1 cellular context compared by ENCODE assay signal in genomic region chr6:168332020-168332419, GRCh38.
TF ChIP-seq lines count a peak whose summit lies in the region.

No MANE protein-coding gene starts in this region.

TF ChIP-seq in H1, 55 proteins besides CTCF, POLR2A, EP300 and RAD21:
- TF ChIP-seq KDM1A (IDR thresholded peaks at IDR 0.05; ENCODE audit: borderline replicate concordance, low read length): no peak
- no peak for TF ChIP-seq JUND (IDR thresholded peaks at IDR 0.05; ENCODE audit: low read length)
- no peak for TF ChIP-seq SP4 (IDR thresholded peaks at IDR 0.05; ENCODE audit: low read length)
- TF ChIP-seq KDM4A (IDR thresholded peaks at IDR 0.05; ENCODE audit: low read depth, low read length, severe bottlenecking): no peak
- TF ChIP-seq MAX (IDR thresholded peaks at IDR 0.05): peak; percentile 81
- peak; percentile 98 for TF ChIP-seq CEBPB (IDR thresholded peaks at IDR 0.05; ENCODE audit: low read depth, low read length)
- TF ChIP-seq NRF1 (IDR thresholded peaks at IDR 0.05; ENCODE audit: low read depth, low read length): no peak
- no peak for TF ChIP-seq HDAC2 (IDR thresholded peaks at IDR 0.05; ENCODE audit: borderline replicate concordance in 1 of 2, low read depth in 2 of 2, low read length in 2 of 2)
- 0 out of 2 replicates have a peak, but pooled peaks have one; percentile 27 for TF ChIP-seq TBP (IDR thresholded peaks at IDR 0.05; ENCODE audit: low read depth, low read length)
- TF ChIP-seq GABPA (IDR thresholded peaks at IDR 0.05; ENCODE audit: borderline replicate concordance, insufficient read depth, low read length): no peak
- no peak for TF ChIP-seq RBBP5 (IDR thresholded peaks at IDR 0.05; ENCODE audit: borderline replicate concordance, low read depth, low read length)
- TF ChIP-seq FOSL1 (IDR thresholded peaks at IDR 0.05; ENCODE audit: insufficient read depth, low read depth, low read length): no peak
- 0 out of 2 replicates have a peak, but pooled peaks have one; percentile 61 for TF ChIP-seq YY1 (IDR thresholded peaks at IDR 0.05; ENCODE audit: low read depth, low read length)
- TF ChIP-seq TEAD4 (IDR thresholded peaks at IDR 0.05; ENCODE audit: low read depth, low read length): no peak
- TF ChIP-seq USF2 (IDR thresholded peaks at IDR 0.05; ENCODE audit: low read length): peak; percentile 82
- TF ChIP-seq TAF7 (optimal IDR thresholded peaks at IDR 0.05; ENCODE audit: borderline replicate concordance, low read depth, low read length): no peak
- TF ChIP-seq HDAC6 (IDR thresholded peaks at IDR 0.05; ENCODE audit: low read depth, low read length): no peak
- TF ChIP-seq KDM5A (IDR thresholded peaks at IDR 0.05; ENCODE audit: low read length): no peak
- TF ChIP-seq CHD1 (IDR thresholded peaks at IDR 0.05; ENCODE audit: low read depth, low read length): no peak
- peak; percentile 41 to 71; a peak in 1 of 4 replicates for TF ChIP-seq SIN3A (conservative IDR thresholded peaks at IDR 0.05 in 1 of 2, IDR thresholded peaks at IDR 0.05 in 1 of 2; ENCODE audit: low read depth in 1 of 2, low read length in 2 of 2)
- TF ChIP-seq SP1 (IDR thresholded peaks at IDR 0.05; ENCODE audit: low read depth, low read length): 0 out of 2 replicates have a peak, but pooled peaks have one; percentile 31
- no peak for TF ChIP-seq ATF2 (IDR thresholded peaks at IDR 0.05; ENCODE audit: low read length)
- TF ChIP-seq EGR1 (IDR thresholded peaks at IDR 0.05; ENCODE audit: borderline replicate concordance, low read depth, low read length): 0 out of 2 replicates have a peak, but pooled peaks have one; percentile 23
- TF ChIP-seq TCF12 (IDR thresholded peaks at IDR 0.05; ENCODE audit: low read depth, low read length): peak; percentile 82; the same call in 1 of the 2 replicates
- no peak for TF ChIP-seq RXRA (IDR thresholded peaks at IDR 0.05; ENCODE audit: insufficient read depth, low read depth, low read length)
- TF ChIP-seq MAFK (IDR thresholded peaks at IDR 0.05; ENCODE audit: low read depth, low read length): no peak
- peak; percentile 71 for TF ChIP-seq E2F6 (IDR thresholded peaks at IDR 0.05)
- TF ChIP-seq NANOG (IDR thresholded peaks at IDR 0.05; ENCODE audit: insufficient read depth, low read depth, low read length, poor library complexity, severe bottlenecking): peak; percentile 66
TF ChIP-seq in H1: peak in this region for 11.
